ENCODE assay signal across 8 cellular contexts in the genomic region with DNA sequence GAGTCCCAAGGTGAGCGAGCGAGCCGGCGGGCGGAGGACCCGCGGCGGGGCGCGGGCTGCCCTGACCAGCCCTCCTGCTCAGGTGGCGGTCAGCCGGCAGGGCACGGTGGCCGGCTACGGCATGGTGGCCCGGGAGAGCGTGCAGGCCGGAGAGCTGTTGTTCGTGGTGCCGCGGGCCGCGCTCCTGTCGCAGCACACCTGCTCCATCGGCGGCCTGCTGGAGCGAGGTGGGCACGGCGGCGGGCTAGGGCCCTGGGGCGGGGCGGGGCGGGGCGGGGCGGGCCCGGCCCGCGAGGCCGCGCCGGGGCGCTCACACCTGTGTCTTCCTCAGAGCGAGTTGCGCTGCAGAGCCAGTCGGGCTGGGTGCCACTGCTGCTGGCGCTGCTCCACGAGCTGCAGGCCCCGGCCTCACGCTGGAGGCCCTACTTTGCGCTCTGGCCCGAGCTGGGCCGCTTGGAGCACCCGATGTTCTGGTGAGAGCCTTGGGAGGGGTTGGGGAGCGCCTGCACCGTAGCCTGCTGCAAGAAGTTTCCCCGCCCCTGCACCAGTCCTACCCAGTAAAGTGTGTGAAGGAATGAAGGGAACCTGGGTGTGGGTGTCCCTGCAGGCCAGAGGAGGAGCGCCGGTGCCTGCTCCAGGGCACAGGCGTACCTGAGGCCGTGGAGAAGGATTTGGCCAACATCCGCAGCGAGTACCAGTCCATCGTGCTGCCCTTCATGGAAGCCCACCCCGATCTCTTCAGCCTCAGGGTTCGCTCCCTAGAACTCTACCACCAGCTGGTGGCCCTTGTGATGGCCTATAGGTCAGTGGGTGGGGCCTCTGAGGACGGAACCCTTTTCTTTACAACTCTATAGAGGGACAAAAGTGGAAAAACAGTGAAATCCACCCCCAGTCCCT. TPM values are rescaled to one million over a fixed set of nuclear protein-coding genes. Genes with fewer than 3 reads are reported as not detected.
DNase-seq lines count a peak whose midpoint lies in the region; ATAC-seq, FAIRE-seq and TF ChIP-seq lines count a peak whose summit lies in the region.

No MANE protein-coding gene starts in this region.

- H3K9ac ChIP-seq in kidney (ENCODE audit: low read length in 2 of 2): peak overlapping the region; percentile 37 to 65

- peaks cover 34 to 35% of the 10 kb centered on the region in 2 donors for H3K36me3 ChIP-seq in kidney (ENCODE audit: control insufficient read depth in 1 of 2, insufficient read depth in 2 of 2, low read length in 2 of 2)

- TF ChIP-seq CTCF in AG10803 (conservative IDR thresholded peaks at IDR 0.05; ENCODE audit: low read length): no peak
- no peak for TF ChIP-seq CTCF in RWPE1 (conservative IDR thresholded peaks at IDR 0.05; ENCODE audit: low read depth)
- TF ChIP-seq CTCF in kidney (IDR thresholded peaks at IDR 0.05; ENCODE audit: borderline replicate concordance, extremely low read depth, insufficient read depth): no peak

- H3K4me3 ChIP-seq in AG10803 (ENCODE audit: low read length) (peak overlapping the region; percentile 85), kidney (ENCODE audit: low read length in 2 of 2) (peak overlapping the region; percentile 74 to 90)

- peak overlapping the region; percentile 85 for H3K27ac ChIP-seq in RWPE1
- H3K27ac ChIP-seq in kidney (ENCODE audit: low read depth in 2 of 2, low read length in 2 of 2): peak overlapping the region; percentile 83 to 86

- intact Hi-C loops in kidney (cut with DNase I): no loop called here

- H3K9me3 ChIP-seq in kidney (ENCODE audit: control insufficient read depth in 1 of 2, low read length in 2 of 2): no peaks in the 10 kb centered on the region

- no peak for FAIRE-seq in kidney (lab: Jason Lieb, UNC)

- H3K4me1 ChIP-seq in kidney (ENCODE audit: control insufficient read depth in 1 of 2, insufficient read depth in 1 of 2, low read depth in 1 of 2, low read length in 2 of 2): peaks cover 0 to 13% of the 10 kb centered on the region in 2 donors

- CTCF ChIA-PET in RWPE1 (lab: Yijun Ruan, JAX): interaction anchor here (0.7 kb wide), 2 partner anchors 15 to 273 kb away, joined by 3 to 4 read pairs; no protein-coding TSS in a partner anchor

- in situ Hi-C loops in T47D (cut with HindIII; ENCODE audit: low pct_unique_long_range_greater_than_20kb, low sequenced_read_pairs): no loop called here

- ATAC-seq in GM18909 (IDR thresholded peaks at IDR 0.05; ENCODE audit: poor library complexity, unreplicated experiment): peak; percentile 39
- peak; percentile 39 for ATAC-seq in HG03097 (IDR thresholded peaks at IDR 0.05; ENCODE audit: low FRiP score, unreplicated experiment)

- no peak for DNase-seq in AG10803 (ENCODE audit: low read depth)
- peak; percentile 71 for DNase-seq in RWPE1 (ENCODE audit: low spot score)
- peak; percentile 30 to 72 for DNase-seq in T47D (ENCODE audit: low read depth in 1 of 2, low spot score in 1 of 2)
- peak; percentile 83 for DNase-seq in kidney
- peak; percentile 25 to 45 for DNase-seq in stimulated activated CD4-positive, alpha-beta T cell treated with anti-CD3 and anti-CD28 coated beads, Interleukin-4, amount 100 ng/mL, for 4 hours
- DNase-seq in mucosa of gallbladder (ENCODE audit: low spot score): no peak

- POLR2A ChIA-PET in RWPE1 (lab: Yijun Ruan, JAX; ENCODE audit: low non-redundant PET): no interaction called here

RNA-seq across cellular contexts. Expression of a gene that starts 0.8 kb away (rescaled TPM):
- 25.0 TPM for total RNA-seq in kidney
- 13.7 TPM for polyA plus RNA-seq in kidney (ENCODE audit: insufficient read depth, low read depth, low replicate concordance)
- total RNA-seq in mucosa of gallbladder: 24.3 TPM

RNA-seq across cellular contexts. Expression of a gene that starts 16.2 kb away (rescaled TPM):
- total RNA-seq in kidney (5.7 TPM), mucosa of gallbladder (5.6 TPM)
- 1.7 TPM for polyA plus RNA-seq in kidney (ENCODE audit: insufficient read depth, low read depth, low replicate concordance)

Comparison
In these comparisons a context has a peak if more than half of its experiments do, and no peak if none do; other contexts are left out.
1. DNase-seq: peak in RWPE1 (single experiment), T47D (2 of 2), kidney (single experiment) and stimulated activated CD4-positive, alpha-beta T cell treated with anti-CD3 and anti-CD28 coated beads, Interleukin-4, amount 100 ng/mL, for 4 hours (2 of 2); none in AG10803 (single experiment) and mucosa of gallbladder (single experiment).